Comparison of ENCODE assay signal across 23 cellular contexts in genomic region chr7:157513162-157513621, GRCh38.
DNase-seq lines count a peak whose midpoint lies in the region; ATAC-seq, FAIRE-seq and TF ChIP-seq lines count a peak whose summit lies in the region.
"Had no signal": no experiment of that assay in that cellular context is flagged by ENCODE, and none has a peak within 500 bp of the region (broad histone marks: within the 10 kb centered on the region; RNA-seq: fewer than 3 reads in every experiment).

No MANE protein-coding gene starts in this region.

- peak; percentile 41 for DNase-seq in activated CD8-positive, alpha-beta memory T cell treated with anti-CD3 and anti-CD28 coated beads for 24 hours
- DNase-seq in activated CD8-positive, alpha-beta memory T cell treated with anti-CD3 and anti-CD28 coated beads, Interleukin-2, amount 50 U/mL, for 4 hours: no peak
- DNase-seq in MM.1S: no peak
- DNase-seq in K562 (ENCODE audit: extremely low read depth in 1 of 4, low spot score in 3 of 4): peak in 2 of 4 experiments; percentile 34 to 55
- peak; percentile 53 for DNase-seq in osteoblast (ENCODE audit: insufficient read length, low spot score, missing footprints)
- no peak for DNase-seq in GM19238 (ENCODE audit: insufficient read length, low spot score)
- DNase-seq in central memory CD4-positive, alpha-beta T cell: no peak
- DNase-seq in NK-92 treated with Interleukin-12 subunit alpha and Interleukin-12 subunit beta, amount 100 ng/mL, for 24 hours (lab: John Stamatoyannopoulos, UW): no peak
- DNase-seq: ACHN; activated CD4-positive, alpha-beta T cell treated with anti-CD3 and anti-CD28 coated beads, Interleukin-2, amount 50 U/mL, for 48 hours; body of pancreas; C1 segment of cervical spinal cord; GM23248; left cardiac atrium; NCI-H1417 treated with DMSO at 0.1 percent for 48 hours; NCI-H526; stimulated activated CD4-positive, alpha-beta T cell treated with anti-CD3 and anti-CD28 coated beads, Interleukin-2, amount 100 ng/mL, for 48 hours; stimulated activated naive CD8-positive, alpha-beta T cell treated with anti-CD3 and anti-CD28 coated beads, Interleukin-15, Interleukin-2, amounts not matched to agents 100 U/mL and 50 U/mL, for 24 hours; thyroid gland had no signal

- POLR2A ChIA-PET in K562 (lab: Yijun Ruan, JAX): interaction anchor here (0.5 kb wide), 1 partner anchor 396 kb away, joined by 3 read pairs; no protein-coding TSS in a partner anchor

- H3K79me2 ChIP-seq in MM.1S (ENCODE audit: low read length) (no peaks in the 10 kb centered on the region), K562 (ENCODE audit: control insufficient read depth, insufficient read depth, low read length) (no peaks in the 10 kb centered on the region), osteoblast (ENCODE audit: insufficient read depth, low read length) (no peaks in the 10 kb centered on the region)

- H3K9me1 ChIP-seq in K562 (ENCODE audit: control insufficient read depth, insufficient read depth, low read length): no peaks in the 10 kb centered on the region

- no peaks in the 10 kb centered on the region for H3K4me1 ChIP-seq in MM.1S (ENCODE audit: low read length)
- H3K4me1 ChIP-seq in K562 (replicated peaks in 1 of 2; ENCODE audit: control insufficient read depth in 2 of 2, insufficient read depth in 2 of 2, low read length in 2 of 2): peaks cover 0 to 18% of the 10 kb centered on the region in 2 experiments; a peak in 1 of 5 replicates
- H3K4me1 ChIP-seq in osteoblast (ENCODE audit: insufficient read depth, low read length): no peaks in the 10 kb centered on the region
- H3K4me1 ChIP-seq: body of pancreas, thyroid gland had no signal

- H3K4me2 ChIP-seq in MM.1S (ENCODE audit: low read depth, low read length) (peak overlapping the region; percentile 76), K562 (ENCODE audit: insufficient read depth, low read length) (peak overlapping the region; percentile 7; the same call in 1 of the 2 replicates), osteoblast (ENCODE audit: insufficient read depth, low read length) (no peak overlapping the region)

- TF ChIP-seq RAD21 in K562 (CRISPR knock-in tag; conservative IDR thresholded peaks at IDR 0.05 in 1 of 2, IDR thresholded peaks at IDR 0.05 in 1 of 2): no peak

- no peak for TF ChIP-seq POLR2A in K562 (conservative IDR thresholded peaks at IDR 0.05)

- no peak for TF ChIP-seq EP300 in K562 (IDR thresholded peaks at IDR 0.05; ENCODE audit: low read length)

- H3K27me3 ChIP-seq in MM.1S (replicated peaks; ENCODE audit: insufficient read depth, low read length): peaks cover 42% of the 10 kb centered on the region
- H3K27me3 ChIP-seq in K562 (ENCODE audit: control insufficient read depth in 2 of 2, insufficient read depth in 2 of 2, low read length in 2 of 2): peaks cover 37 to 60% of the 10 kb centered on the region in 2 experiments; a peak in 4 of 5 replicates
- H3K27me3 ChIP-seq in osteoblast (ENCODE audit: insufficient read depth, low read length): no peaks in the 10 kb centered on the region
- H3K27me3 ChIP-seq: body of pancreas, thyroid gland had no signal

- H2AFZ ChIP-seq in MM.1S (ENCODE audit: low read length) (peak overlapping the region; percentile 60), K562 (ENCODE audit: low read depth, low read length) (no peak overlapping the region), osteoblast (ENCODE audit: low read length) (no peak overlapping the region)
- H2AFZ ChIP-seq: GM23248 had no signal

- peak; percentile 84 for ATAC-seq in K562
- ATAC-seq: body of pancreas; left cardiac atrium; Right ventricle myocardium inferior; stimulated activated naive CD8-positive, alpha-beta T cell treated with anti-CD3 and anti-CD28 coated beads, Interleukin-15, Interleukin-2, amounts not matched to agents 100 U/mL and 50 U/mL, for 24 hours had no signal

- peak; percentile 58 for FAIRE-seq in K562 (lab: Jason Lieb, UNC)
- FAIRE-seq: colon, GM12891 had no signal

- H3K9me3 ChIP-seq in MM.1S (replicated peaks; ENCODE audit: insufficient read depth, low read length) (no peaks in the 10 kb centered on the region), K562 (replicated peaks; ENCODE audit: control insufficient read depth, insufficient read depth, low read depth, low read length) (no peaks in the 10 kb centered on the region), osteoblast (ENCODE audit: low read depth, low read length) (no peaks in the 10 kb centered on the region)
- H3K9me3 ChIP-seq: body of pancreas, thyroid gland had no signal

- H3K27ac ChIP-seq in MM.1S (ENCODE audit: low read length): no peak overlapping the region
- no peak overlapping the region for H3K27ac ChIP-seq in K562 (ENCODE audit: extremely low read depth, low read depth, low read length)
- H3K27ac ChIP-seq in osteoblast (ENCODE audit: low read depth, low read length): no peak overlapping the region
- H3K27ac ChIP-seq: body of pancreas, GM23248, skin epidermis, thyroid gland had no signal

- no peak for TF ChIP-seq CTCF in MM.1S (IDR thresholded peaks at IDR 0.05; ENCODE audit: low read length)
- TF ChIP-seq CTCF in K562 (IDR thresholded peaks at IDR 0.05 in 2 of 3, conservative IDR thresholded peaks at IDR 0.05 in 1 of 3; ENCODE audit: insufficient read depth in 2 of 3, low read depth in 1 of 3, low read length in 3 of 3): no peak
- TF ChIP-seq CTCF in osteoblast (IDR thresholded peaks at IDR 0.05; ENCODE audit: extremely low read depth, low read depth, low read length): no peak

- H4K20me1 ChIP-seq in MM.1S (ENCODE audit: insufficient read depth, low read length) (no peaks in the 10 kb centered on the region), K562 (replicated peaks; ENCODE audit: control insufficient read depth, insufficient read depth, low read length) (peaks cover 6% of the 10 kb centered on the region; the same call in 1 of the 2 replicates), osteoblast (ENCODE audit: insufficient read depth, low read length) (no peaks in the 10 kb centered on the region)

- H3K9ac ChIP-seq in MM.1S (ENCODE audit: low read length): peak overlapping the region; percentile 39; the same call in 1 of the 2 replicates
- H3K9ac ChIP-seq in K562 (ENCODE audit: insufficient read depth in 1 of 2, low read depth in 2 of 2, low read length in 2 of 2): 0 out of 4 replicates have a peak overlapping the region, but pooled peaks of 1 of the 2 experiments have one; percentile 3
- H3K9ac ChIP-seq: GM23248 had no signal

- WGBS in K562 (ENCODE audit: insufficient coverage, low coverage, missing lambda C conversion rate): 2% methylated on average over 18 of the region's 18 CpGs

- in situ Hi-C loops in K562 (cut with MboI): no loop called here

- intact Hi-C loops in K562 (cut with micrococcal nuclease): no loop called here

- no TSS peak for BruUV-seq in K562 (replicated peaks; lab: Mats Ljungman, UMichigan)

- H3K9me2 ChIP-seq in MM.1S (replicated peaks; ENCODE audit: insufficient read depth, low read length): no peaks in the 10 kb centered on the region

- H3K36me3 ChIP-seq in MM.1S (replicated peaks; ENCODE audit: insufficient read depth, low read length) (no peaks in the 10 kb centered on the region), K562 (ENCODE audit: control insufficient read depth, insufficient read depth, low read length) (no peaks in the 10 kb centered on the region), osteoblast (ENCODE audit: insufficient read depth, low read length) (no peaks in the 10 kb centered on the region)
- H3K36me3 ChIP-seq: thyroid gland had no signal

- CTCF ChIA-PET in K562 (lab: Yijun Ruan, JAX; ENCODE audit: low intra/inter-chr PET ratio): no interaction called here

- H3K4me3 ChIP-seq in MM.1S (ENCODE audit: low read length): peak overlapping the region; percentile 54
- H3K4me3 ChIP-seq in K562: no peak overlapping the region
- no peak overlapping the region for H3K4me3 ChIP-seq in osteoblast (ENCODE audit: insufficient read depth, low read length)
- H3K4me3 ChIP-seq: body of pancreas, GM23248, skin epidermis, thyroid gland had no signal

- H3F3A ChIP-seq in MM.1S (ENCODE audit: insufficient read depth, low read length): no peaks in the 10 kb centered on the region

TF ChIP-seq in K562, 482 proteins besides CTCF, POLR2A, EP300 and RAD21 (continues in another document):
- no peak for TF ChIP-seq ATF1 (CRISPR knock-in tag; IDR thresholded peaks at IDR 0.05)
- peak; percentile 43 for TF ChIP-seq ATF1 (tag; IDR thresholded peaks at IDR 0.05)
- peak in 1 of 2 experiments; percentile 28 for TF ChIP-seq E2F6 (IDR thresholded peaks at IDR 0.05; ENCODE audit: borderline replicate concordance in 1 of 2, extremely low read depth in 1 of 2, insufficient read depth in 1 of 2, insufficient read length in 1 of 2, low read depth in 1 of 2, low read length in 1 of 2, poor library complexity in 1 of 2, severe bottlenecking in 1 of 2)
- TF ChIP-seq FOXP4 (CRISPR knock-in tag; IDR thresholded peaks at IDR 0.05; ENCODE audit: borderline replicate concordance): no peak

Comparison
In these comparisons a context has a peak if more than half of its experiments do, and no peak if none do; other contexts are left out.
1. DNase-seq: peak in activated CD8-positive, alpha-beta memory T cell treated with anti-CD3 and anti-CD28 coated beads for 24 hours (single experiment) and osteoblast (single experiment); none in activated CD8-positive, alpha-beta memory T cell treated with anti-CD3 and anti-CD28 coated beads, Interleukin-2, amount 50 U/mL, for 4 hours (single experiment), MM.1S (single experiment), GM19238 (single experiment), central memory CD4-positive, alpha-beta T cell (single experiment) and NK-92 treated with Interleukin-12 subunit alpha and Interleukin-12 subunit beta, amount 100 ng/mL, for 24 hours (single experiment).